1 cellular context compared by ENCODE assay signal in the genomic region with DNA sequence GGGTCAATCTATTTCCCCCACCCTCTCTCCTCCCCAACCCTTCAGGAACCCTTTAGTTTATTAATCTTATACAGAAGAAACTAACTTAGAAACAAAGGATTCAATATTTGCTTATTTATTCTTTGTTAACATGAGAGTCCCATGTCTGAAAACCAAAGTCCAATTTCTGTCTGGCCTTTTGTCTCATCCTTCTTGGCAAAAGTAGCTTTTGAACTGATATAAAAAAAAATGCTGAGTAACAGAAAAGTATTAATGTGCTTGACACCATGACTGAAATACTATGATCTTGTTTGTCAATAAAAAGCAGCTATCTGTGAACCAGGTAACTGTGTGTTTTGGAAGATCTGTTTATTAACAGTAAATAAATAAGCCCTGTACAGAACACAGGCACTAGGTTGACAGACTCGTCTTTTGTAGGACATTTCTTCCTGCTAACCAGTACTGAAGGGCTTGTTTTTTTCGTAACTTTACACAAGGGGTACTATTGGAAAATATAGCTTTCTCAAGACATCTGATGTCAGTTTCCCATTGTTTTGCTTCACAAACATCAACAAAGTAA.
TF ChIP-seq lines count a peak whose summit lies in the region.

No MANE protein-coding gene starts in this region.

TF ChIP-seq in H1, 55 proteins besides CTCF, POLR2A, EP300 and RAD21:
- TF ChIP-seq KDM5A (IDR thresholded peaks at IDR 0.05; ENCODE audit: low read length) (no peak), CHD1 (IDR thresholded peaks at IDR 0.05; ENCODE audit: low read depth, low read length) (no peak)
